2 cellular contexts compared by ENCODE assay signal in genomic region chr17:54982399-54982798, GRCh38.
TF ChIP-seq lines count a peak whose summit lies in the region.

No MANE protein-coding gene starts in this region.

TF ChIP-seq in SK-N-SH treated with all-trans-retinoic acid at 6 μM for 48 hours, 23 proteins besides CTCF, POLR2A, EP300 and RAD21:
- TF ChIP-seq ZNF70 (CRISPR knock-in tag; IDR thresholded peaks at IDR 0.05) (no peak), PPARA (CRISPR knock-in tag; IDR thresholded peaks at IDR 0.05; ENCODE audit: borderline replicate concordance) (no peak)

TF ChIP-seq in SK-N-SH, 30 proteins besides CTCF, POLR2A, EP300 and RAD21:
- TF ChIP-seq MEF2A (IDR thresholded peaks at IDR 0.05; ENCODE audit: borderline replicate concordance, low read depth) (no peak), FOXJ3 (CRISPR knock-in tag; IDR thresholded peaks at IDR 0.05) (no peak)
TF ChIP-seq in SK-N-SH: peak in this region for 0.
